Comparison of ENCODE assay signal across 14 cellular contexts in the genomic region with DNA sequence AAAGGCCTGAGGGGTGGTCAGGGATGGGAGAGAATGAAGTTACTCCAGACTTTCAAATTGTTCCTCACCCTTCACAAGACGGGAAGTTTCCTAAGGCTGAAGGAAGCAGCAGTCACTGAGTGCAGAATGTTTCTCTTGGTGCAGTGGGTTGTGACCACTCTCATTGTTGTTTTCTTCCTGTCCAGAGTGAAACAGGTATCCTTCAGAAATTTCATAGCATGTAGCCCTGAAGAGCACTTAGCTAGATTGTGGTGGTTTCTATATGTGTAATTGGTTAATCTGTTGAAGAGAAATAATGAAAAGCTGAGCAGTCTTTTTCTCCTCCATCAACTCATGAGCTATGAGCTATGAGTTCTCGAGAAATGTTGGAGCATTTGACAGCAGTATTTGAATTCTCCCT.
DNase-seq lines count a peak whose midpoint lies in the region; ATAC-seq, FAIRE-seq and TF ChIP-seq lines count a peak whose summit lies in the region.
"Had no signal": no experiment of that assay in that cellular context is flagged by ENCODE, and none has a peak within 500 bp of the region (broad histone marks: within the 10 kb centered on the region; RNA-seq: fewer than 3 reads in every experiment).

No MANE protein-coding gene starts in this region.

- ATAC-seq in GM21367 (IDR thresholded peaks at IDR 0.05; ENCODE audit: unreplicated experiment): peak; percentile 62
- peak; percentile 57 for ATAC-seq in HG02884 (IDR thresholded peaks at IDR 0.05; ENCODE audit: unreplicated experiment)
- peak; percentile 53 for ATAC-seq in HG03520 (IDR thresholded peaks at IDR 0.05; ENCODE audit: unreplicated experiment)

- intact Hi-C loops in A673 (cut with micrococcal nuclease; ENCODE audit: unreplicated experiment): no loop called here

- H3K27ac ChIP-seq in A673 (ENCODE audit: low read depth, low read length, poor library complexity, severe bottlenecking): no peak overlapping the region
- H3K27ac ChIP-seq: HL-60 had no signal

- no peaks in the 10 kb centered on the region for H3K27me3 ChIP-seq in A673 (replicated peaks; ENCODE audit: insufficient read depth, low read depth, low read length, poor library complexity)

- H3K4me3 ChIP-seq in A673 (ENCODE audit: low read depth, low read length, poor library complexity, severe bottlenecking): no peak overlapping the region

- no peaks in the 10 kb centered on the region for H3K4me1 ChIP-seq in A673 (ENCODE audit: insufficient read depth, low read length, poor library complexity, severe bottlenecking)

- peak; percentile 78 for FAIRE-seq in GM18507 (lab: Jason Lieb, UNC)
- FAIRE-seq: urothelium cell line had no signal

- H3K36me3 ChIP-seq in A673 (ENCODE audit: insufficient read depth, low read length, poor library complexity, severe bottlenecking): no peaks in the 10 kb centered on the region

- no peaks in the 10 kb centered on the region for H3K9me3 ChIP-seq in A673 (ENCODE audit: low read depth, low read length, poor library complexity, severe bottlenecking)

- POLR2A ChIA-PET in A673 (lab: Charles Lee; ENCODE audit: low non-redundant PET): no interaction called here

- CTCF ChIA-PET in A673 (lab: Charles Lee): no interaction called here

- TF ChIP-seq CTCF in A673 (conservative IDR thresholded peaks at IDR 0.05; ENCODE audit: low read depth, low read length): no peak

- BruUV-seq in A673 (replicated peaks; lab: Mats Ljungman, UMichigan): no TSS peak

- DNase-seq in GM18507 (ENCODE audit: extremely low spot score, insufficient read length, low read depth) (no peak), A673 (ENCODE audit: low spot score) (no peak), amygdala (lab: John Stamatoyannopoulos, UW) (no peak), HUDEP-2 (lab: John Stamatoyannopoulos, UW; ENCODE audit: unreplicated experiment in 76 of 76) (no peak)
- DNase-seq in activated CD4-positive, alpha-beta T cell treated with anti-CD3 and anti-CD28 coated beads for 4 hours: no peak
- DNase-seq: activated CD4-positive, alpha-beta memory T cell treated with anti-CD3 and anti-CD28 coated beads, Interleukin-2, amount 10 ng/mL, durations not matched to agents 7 days and 5 days; activated gamma-delta T cell treated with Interleukin-2 at 50 U/mL for 16 hours; NCI-H1694; nephron progenitor cell had no signal
